Comparison of ENCODE assay signal across 19 cellular contexts in the genomic region with DNA sequence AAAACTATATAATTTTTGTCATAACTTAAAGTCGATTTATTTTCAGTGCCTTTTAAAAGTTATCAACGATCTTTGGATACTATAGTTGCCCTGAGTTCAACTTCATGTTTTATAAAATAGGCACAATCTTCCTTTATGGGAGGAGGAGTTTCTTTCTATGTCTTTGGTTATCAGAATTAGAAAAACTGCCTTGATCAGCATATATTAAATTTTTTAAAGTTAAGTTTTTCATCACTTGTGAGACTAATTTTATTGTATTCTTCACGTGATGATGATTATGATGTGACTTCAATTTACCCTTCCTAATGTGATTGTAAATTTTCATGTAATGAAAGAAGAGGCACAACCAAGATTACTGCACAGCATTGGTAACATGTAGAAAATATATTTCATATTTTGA. TPM values are rescaled to one million over a fixed set of nuclear protein-coding genes. Genes with fewer than 3 reads are reported as not detected.
DNase-seq lines count a peak whose midpoint lies in the region; ATAC-seq, FAIRE-seq and TF ChIP-seq lines count a peak whose summit lies in the region.
"Had no signal": no experiment of that assay in that cellular context is flagged by ENCODE, and none has a peak within 500 bp of the region (broad histone marks: within the 10 kb centered on the region; RNA-seq: fewer than 3 reads in every experiment).

No MANE protein-coding gene starts in this region.

- H2BK15ac ChIP-seq in IMR-90 (ENCODE audit: low read depth, low read length): no peak overlapping the region

- DNase-seq in IMR-90: no peak
- no peak for DNase-seq in OCI-LY7 (ENCODE audit: low spot score)
- no peak for DNase-seq in gastrocnemius medialis
- no peak for DNase-seq in kidney glomerular epithelial cell (lab: John Stamatoyannopoulos, UW)
- DNase-seq: CD8-positive, alpha-beta T cell; COR-L47; GDM1; H9; Kasumi-1 had no signal

- TF ChIP-seq POLR2A in IMR-90 (IDR thresholded peaks at IDR 0.05; ENCODE audit: low read depth, low read length) (no peak), gastrocnemius medialis (IDR thresholded peaks at IDR 0.05) (no peak)

- H2AK5ac ChIP-seq in IMR-90 (ENCODE audit: low read depth, low read length): no peak overlapping the region

- no peak overlapping the region for H3K18ac ChIP-seq in IMR-90 (ENCODE audit: low read depth, low read length)

- H3K4me3 ChIP-seq in BLaER1 treated with 17β-estradiol and CSF1 and Interleukin-3, amounts not matched to agents 10 nM and 100 nM: no peak overlapping the region
- no peak overlapping the region for H3K4me3 ChIP-seq in IMR-90 (ENCODE audit: insufficient read depth, low read depth, low read length)
- no peak overlapping the region for H3K4me3 ChIP-seq in OCI-LY7 (ENCODE audit: low read depth, low read length, poor library complexity, severe bottlenecking)
- no peak overlapping the region for H3K4me3 ChIP-seq in gastrocnemius medialis

- no TSS peak for BruUV-seq in IMR-90 (replicated peaks; lab: Mats Ljungman, UMichigan)
- BruUV-seq in OCI-LY7 (replicated peaks; lab: Mats Ljungman, UMichigan): no TSS peak

- CTCF ChIA-PET in IMR-90 (lab: Yijun Ruan, JAX) (no interaction called here), OCI-LY7 (lab: Charles Lee; ENCODE audit: unreplicated experiment) (no interaction called here)

- no peak overlapping the region for H3K56ac ChIP-seq in IMR-90 (ENCODE audit: extremely low read depth, insufficient read depth, low read length)

- H3K36me3 ChIP-seq in BLaER1 treated with 17β-estradiol and CSF1 and Interleukin-3, amounts not matched to agents 10 nM and 100 nM: no peaks in the 10 kb centered on the region
- H3K36me3 ChIP-seq in IMR-90 (ENCODE audit: control insufficient read depth, insufficient read depth, low read length): no peaks in the 10 kb centered on the region
- H3K36me3 ChIP-seq in OCI-LY7 (ENCODE audit: insufficient read depth, low read length): no peaks in the 10 kb centered on the region; the same call in 1 of the 2 replicates
- no peaks in the 10 kb centered on the region for H3K36me3 ChIP-seq in gastrocnemius medialis

- H3K9me3 ChIP-seq in BLaER1 treated with 17β-estradiol and CSF1 and Interleukin-3, amounts not matched to agents 10 nM and 100 nM (replicated peaks in 1 of 11): peaks cover 33 to 74% (median 62%) of the 10 kb centered on the region in 11 experiments; a peak in 21 of 22 replicates
- H3K9me3 ChIP-seq in IMR-90 (ENCODE audit: control insufficient read depth, insufficient read depth, low read length): no peaks in the 10 kb centered on the region
- peaks cover 26% of the 10 kb centered on the region; the same call in 1 of the 2 replicates for H3K9me3 ChIP-seq in OCI-LY7 (ENCODE audit: low read length)
- no peaks in the 10 kb centered on the region for H3K9me3 ChIP-seq in gastrocnemius medialis

- in situ Hi-C loops in IMR-90 (cut with MboI; ENCODE audit: low sequenced_read_pairs): no loop called here
- in situ Hi-C loops in gastrocnemius medialis (cut with MboI; ENCODE audit: low sequenced_read_pairs in 4 of 4): no loop called here

- no peaks in the 10 kb centered on the region for H3K79me1 ChIP-seq in IMR-90 (ENCODE audit: low read depth in 1 of 2, low read length in 2 of 2)

- H4K20me1 ChIP-seq in BLaER1 treated with 17β-estradiol and CSF1 and Interleukin-3, amounts not matched to agents 10 nM and 100 nM: no peaks in the 10 kb centered on the region
- no peaks in the 10 kb centered on the region for H4K20me1 ChIP-seq in IMR-90 (ENCODE audit: insufficient read depth, low read length)
- no peaks in the 10 kb centered on the region for H4K20me1 ChIP-seq in OCI-LY7 (ENCODE audit: insufficient read depth, low read length)

- peak overlapping the region in 7 of 11 experiments; percentile 63 to 76 (median 70); a peak in 8 of 22 replicates for H3K9ac ChIP-seq in BLaER1 treated with 17β-estradiol and CSF1 and Interleukin-3, amounts not matched to agents 10 nM and 100 nM
- no peak overlapping the region for H3K9ac ChIP-seq in IMR-90 (ENCODE audit: low read depth, low read length)

- H4K5ac ChIP-seq in IMR-90 (ENCODE audit: low read depth, low read length): no peak overlapping the region

- no peak overlapping the region for H2BK5ac ChIP-seq in IMR-90 (ENCODE audit: low read depth, low read length, poor library complexity, severe bottlenecking)

- ATAC-seq in IMR-90 (ENCODE audit: low read depth) (no peak), HG02981 (IDR thresholded peaks at IDR 0.05; ENCODE audit: unreplicated experiment) (no peak), gastrocnemius medialis (no peak)
- no peak for ATAC-seq in activated CD4-positive, CD25-positive, alpha-beta regulatory T cell treated with anti-CD3 and anti-CD28 coated beads, Interleukin-2, amount 50 U/mL, for 24 hours
- ATAC-seq: CD8-positive, alpha-beta T cell had no signal

- no peak overlapping the region for H2AFZ ChIP-seq in IMR-90 (replicated peaks; ENCODE audit: low read length, poor library complexity)
- no peak overlapping the region; the same call in 1 of the 2 replicates for H2AFZ ChIP-seq in OCI-LY7 (ENCODE audit: low read length)

- peak; percentile 34 for FAIRE-seq in A204.1 (lab: Jason Lieb, UNC)
- FAIRE-seq: D721Med, H1 had no signal

- H3K4ac ChIP-seq in IMR-90 (ENCODE audit: low read depth, low read length): no peak overlapping the region

- WGBS in IMR-90 (ENCODE audit: extremely low coverage in 2 of 2, insufficient read length in 1 of 2), 2 experiments: no CpG with 5 or more reads among the region's 3 CpGs

- no peaks in the 10 kb centered on the region for H3K9me2 ChIP-seq in OCI-LY7 (ENCODE audit: insufficient read depth, low read length)

- peak overlapping the region; percentile 68 to 96 (median 90); a peak in 21 of 22 replicates for H3K27ac ChIP-seq in BLaER1 treated with 17β-estradiol and CSF1 and Interleukin-3, amounts not matched to agents 10 nM and 100 nM
- no peak overlapping the region for H3K27ac ChIP-seq in IMR-90 (ENCODE audit: insufficient read depth, low read length)
- H3K27ac ChIP-seq in OCI-LY7 (ENCODE audit: low read depth, low read length, poor library complexity, severe bottlenecking): peak overlapping the region; percentile 96
- no peak overlapping the region for H3K27ac ChIP-seq in gastrocnemius medialis
- H3K27ac ChIP-seq: 22Rv1 had no signal

- no peaks in the 10 kb centered on the region for H3K9me1 ChIP-seq in IMR-90 (ENCODE audit: insufficient read depth, low read length)

- TF ChIP-seq RAD21 in IMR-90 (IDR thresholded peaks at IDR 0.05; ENCODE audit: low read length): no peak

- TF ChIP-seq CTCF in IMR-90 (conservative IDR thresholded peaks at IDR 0.05; ENCODE audit: low read depth, low read length) (no peak), OCI-LY7 (conservative IDR thresholded peaks at IDR 0.05; ENCODE audit: low read length) (no peak), gastrocnemius medialis (IDR thresholded peaks at IDR 0.05 in 4 of 5, conservative IDR thresholded peaks at IDR 0.05 in 1 of 5) (no peak)

- no peaks in the 10 kb centered on the region for H3K27me3 ChIP-seq in BLaER1 treated with 17β-estradiol and CSF1 and Interleukin-3, amounts not matched to agents 10 nM and 100 nM
- H3K27me3 ChIP-seq in IMR-90 (ENCODE audit: control insufficient read depth, insufficient read depth, low read length) (no peaks in the 10 kb centered on the region), gastrocnemius medialis (no peaks in the 10 kb centered on the region)

- H4K8ac ChIP-seq in IMR-90 (ENCODE audit: low read depth in 2 of 2, low read length in 2 of 2): no peak overlapping the region

- peaks cover 9 to 39% (median 21%) of the 10 kb centered on the region in 10 experiments; a peak in 19 of 20 replicates for H3K4me1 ChIP-seq in BLaER1 treated with 17β-estradiol and CSF1 and Interleukin-3, amounts not matched to agents 10 nM and 100 nM
- H3K4me1 ChIP-seq in IMR-90 (ENCODE audit: control insufficient read depth, insufficient read depth, low read length) (no peaks in the 10 kb centered on the region), OCI-LY7 (ENCODE audit: insufficient read depth, low read length, poor library complexity, severe bottlenecking) (peaks cover 35% of the 10 kb centered on the region), gastrocnemius medialis (no peaks in the 10 kb centered on the region)

- H2AK9ac ChIP-seq in IMR-90 (replicated peaks; ENCODE audit: low read depth, low read length, poor library complexity): no peak overlapping the region

- H3K4me2 ChIP-seq in BLaER1 treated with 17β-estradiol and CSF1 and Interleukin-3, amounts not matched to agents 10 nM and 100 nM: peak overlapping the region in 2 of 11 experiments; percentile 56; a peak in 3 of 22 replicates
- H3K4me2 ChIP-seq in IMR-90 (ENCODE audit: low read depth, low read length) (no peak overlapping the region), OCI-LY7 (ENCODE audit: low read length) (no peak overlapping the region; the same call in 1 of the 2 replicates)

- H3K23ac ChIP-seq in IMR-90 (ENCODE audit: low read depth, low read length): no peak overlapping the region

- H3K79me2 ChIP-seq in OCI-LY7 (ENCODE audit: insufficient read depth, low read depth, low read length): no peaks in the 10 kb centered on the region

- H3K14ac ChIP-seq in IMR-90 (replicated peaks; ENCODE audit: low read depth, low read length): no peak overlapping the region

- intact Hi-C loops in IMR-90 (cut with micrococcal nuclease) (no loop called here), OCI-LY7 (cut with micrococcal nuclease; ENCODE audit: unreplicated experiment) (loop anchor here (1.0 to 10.0 kb wide), 3 partner anchors 18 to 1037 kb away; no protein-coding TSS in a partner anchor), gastrocnemius medialis (cut with DNase I; ENCODE audit: low total_unique reads) (no loop called here)

- H4K91ac ChIP-seq in IMR-90 (ENCODE audit: insufficient read depth, low read depth, low read length): no peak overlapping the region

- no peak overlapping the region for H2BK120ac ChIP-seq in IMR-90 (ENCODE audit: low read depth, low read length)

- dilution Hi-C loops in IMR-90 (cut with HindIII; ENCODE audit: low sequenced_read_pairs, unreplicated experiment): no loop called here

- no peak overlapping the region for H2BK20ac ChIP-seq in IMR-90 (ENCODE audit: low read depth, low read length)

- POLR2A ChIA-PET in IMR-90 (lab: Charles Lee; ENCODE audit: unreplicated experiment): no interaction called here
- POLR2A ChIA-PET in OCI-LY7 (lab: Charles Lee): interaction anchor here (0.6 kb wide), 1 partner anchor 442 kb away, joined by 3 read pairs; no protein-coding TSS in a partner anchor

RNA-seq across cellular contexts. Expression of a gene that starts 58.2 kb away (rescaled TPM):
- total RNA-seq in IMR-90 (2012; rRNA removed) (not detected in 2 replicates), OCI-LY7 (2022) (0.13 and 0.48 TPM in 2 replicates), gastrocnemius medialis (not detected)
- not detected in 2 replicates for polyA plus RNA-seq in IMR-90 (2012; rRNA removed)
- polyA plus RNA-seq in IMR-90 (2012; cell fraction: cytosol; rRNA removed): not detected in 2 replicates
- not detected in 2 replicates for polyA plus RNA-seq in IMR-90 (2012; cell fraction: nucleus; rRNA removed; ENCODE audit: low replicate concordance)
- total RNA-seq in OCI-LY7 (2014; rRNA removed; shearing (Covaris generic)): 0.03 and 0.33 TPM in 2 replicates
- total RNA-seq: CD8-positive, alpha-beta T cell; H1; H9; HT1080 had no signal
- polyA plus RNA-seq: BJ, H1, IgD-negative memory B cell had no signal

Comparison
In these comparisons a context has a peak if more than half of its experiments do, and no peak if none do; other contexts are left out.
1. H3K27ac ChIP-seq: peak in BLaER1 treated with 17β-estradiol and CSF1 and Interleukin-3, amounts not matched to agents 10 nM and 100 nM (11 of 11) and OCI-LY7 (single experiment); none in IMR-90 (single experiment) and gastrocnemius medialis (0 of 4).